In genomic region chr15:88986949-88987589, GRCh38 we compare ENCODE assay signal across 20 cellular contexts.
DNase-seq lines count a peak whose midpoint lies in the region; ATAC-seq and TF ChIP-seq lines count a peak whose summit lies in the region.
"Had no signal": no experiment of that assay in that cellular context is flagged by ENCODE, and none has a peak within 500 bp of the region (broad histone marks: within the 10 kb centered on the region; RNA-seq: fewer than 3 reads in every experiment).

No MANE protein-coding gene starts in this region.

- CTCF ChIA-PET in PC-3 (lab: Charles Lee) (no interaction called here), HEK293T (lab: Yijun Ruan, JAX) (interaction anchor here (1.0 kb wide), 1 partner anchor 82 kb away, joined by 3 read pairs; no protein-coding TSS in a partner anchor)

- H3K4me3 ChIP-seq in PC-3 (ENCODE audit: low read length), result no peak overlapping the region
- H3K4me3 ChIP-seq in iPS-15b (ENCODE audit: low read depth, low read length), result peak overlapping the region; percentile 16
- no peak overlapping the region for H3K4me3 ChIP-seq in left lung
- H3K4me3 ChIP-seq in heart right ventricle, result no peak overlapping the region
- H3K4me3 ChIP-seq: lower lobe of right lung, PC-9, thyroid gland had no signal

- WGBS in heart right ventricle, 2 donors, result 84 to 85% methylated on average over 11 of the region's 11 CpGs

- H3K9me2 ChIP-seq in PC-3 (replicated peaks; ENCODE audit: low read length), result no peaks in the 10 kb centered on the region

- ATAC-seq in PC-3, result no peak
- no peak for ATAC-seq in left lung
- ATAC-seq in GM21717 (IDR thresholded peaks at IDR 0.05; ENCODE audit: unreplicated experiment), result no peak
- no peak for ATAC-seq in heart right ventricle
- ATAC-seq: activated naive CD4-positive, alpha-beta T cell treated with anti-CD3 and anti-CD28 coated beads, Interleukin-2, amount 50 U/mL, for 72 hours had no signal

- H3K4me1 ChIP-seq in PC-3 (ENCODE audit: insufficient read depth, low read length) (peaks cover 45% of the 10 kb centered on the region), iPS-15b (ENCODE audit: control insufficient read depth, insufficient read depth, low read length) (peaks cover 50% of the 10 kb centered on the region), left lung (no peaks in the 10 kb centered on the region), heart right ventricle (peaks cover 5 to 18% (median 15%) of the 10 kb centered on the region in 9 donors)
- H3K4me1 ChIP-seq: lower lobe of right lung had no signal

- TF ChIP-seq CTCF in PC-3 (conservative IDR thresholded peaks at IDR 0.05; ENCODE audit: low read depth, low read length) (no peak), left lung (IDR thresholded peaks at IDR 0.05) (no peak), heart right ventricle (IDR thresholded peaks at IDR 0.05) (no peak)

- H3K9ac ChIP-seq in PC-3 (ENCODE audit: low read length) (no peak overlapping the region), iPS-15b (ENCODE audit: low read depth, low read length) (peak overlapping the region; percentile 82)

- intact Hi-C loops in PC-3 (cut with micrococcal nuclease) (no loop called here), left lung (cut with DNase I) (no loop called here), heart right ventricle (cut with DNase I) (no loop called here)

- peak; percentile 26 for DNase-seq in NCI-H82 (lab: John Stamatoyannopoulos, UW)
- DNase-seq in NCI-H82 treated with DMSO at 0.1 percent for 48 hours (lab: John Stamatoyannopoulos, UW; ENCODE audit: unreplicated experiment), result no peak
- DNase-seq in PC-3, result no peak
- DNase-seq in left lung, result no peak
- DNase-seq in HEK293T (ENCODE audit: extremely low spot score), result no peak
- DNase-seq in heart right ventricle, result no peak
- DNase-seq: aorta; DMS79 treated with DMSO at 0.1 percent for 48 hours; head of caudate nucleus; Karpas-422; lower lobe of right lung; NCI-H1930; PC-9; SIG-M5; stimulated activated CD4-positive, alpha-beta T cell treated with anti-CD3 and anti-CD28 coated beads, Interleukin-2, amount 100 ng/mL, for 48 hours; stimulated activated naive CD4-positive, alpha-beta T cell; thyroid gland had no signal

- H3K27me3 ChIP-seq in PC-3 (ENCODE audit: low read length) (no peaks in the 10 kb centered on the region), iPS-15b (ENCODE audit: control insufficient read depth, insufficient read depth, low read length) (no peaks in the 10 kb centered on the region), left lung (no peaks in the 10 kb centered on the region), heart right ventricle (no peaks in the 10 kb centered on the region)
- H3K27me3 ChIP-seq: thyroid gland had no signal

- peak overlapping the region; percentile 21 for H3K4me2 ChIP-seq in PC-3 (ENCODE audit: low read length)
- H3K4me2 ChIP-seq: PC-9 had no signal

- H4K20me1 ChIP-seq in PC-3 (ENCODE audit: low read length), result no peaks in the 10 kb centered on the region

- H3F3A ChIP-seq in PC-3 (ENCODE audit: low read length, unreplicated experiment), result no peaks in the 10 kb centered on the region

- H3K27ac ChIP-seq in PC-3 (ENCODE audit: low read length) (no peak overlapping the region), left lung (no peak overlapping the region), heart right ventricle (no peak overlapping the region)
- H3K27ac ChIP-seq: lower lobe of right lung, PC-9, thyroid gland had no signal

- H3K36me3 ChIP-seq in PC-3 (ENCODE audit: low read depth, low read length) (no peaks in the 10 kb centered on the region), iPS-15b (ENCODE audit: control insufficient read depth, insufficient read depth, low read length) (no peaks in the 10 kb centered on the region), left lung (no peaks in the 10 kb centered on the region), heart right ventricle (no peaks in the 10 kb centered on the region)
- H3K36me3 ChIP-seq: lower lobe of right lung, thyroid gland had no signal

- no peaks in the 10 kb centered on the region for H3K79me2 ChIP-seq in PC-3 (ENCODE audit: low read length)

- POLR2A ChIA-PET in PC-3 (lab: Charles Lee; ENCODE audit: unreplicated experiment), result no interaction called here
- POLR2A ChIA-PET in HEK293T (lab: Yijun Ruan, JAX), result interaction anchor here (0.6 to 0.9 kb wide), 2 partner anchors 76 to 471 kb away, joined by 3 read pairs; no protein-coding TSS in a partner anchor

- H3K9me3 ChIP-seq in PC-3 (ENCODE audit: low read length), result no peaks in the 10 kb centered on the region
- H3K9me3 ChIP-seq in iPS-15b (ENCODE audit: control insufficient read depth, insufficient read depth, low read length), result no peaks in the 10 kb centered on the region
- H3K9me3 ChIP-seq in left lung, result no peaks in the 10 kb centered on the region
- no peaks in the 10 kb centered on the region for H3K9me3 ChIP-seq in heart right ventricle
- H3K9me3 ChIP-seq: lower lobe of right lung, thyroid gland had no signal

- no peak overlapping the region for H2AFZ ChIP-seq in PC-3 (ENCODE audit: low read length)
- H2AFZ ChIP-seq: PC-9 had no signal

- BruUV-seq in PC-3 (replicated peaks; lab: Mats Ljungman, UMichigan), result no TSS peak

TF ChIP-seq in HEK293T, 16 proteins besides CTCF, POLR2A, EP300 and RAD21:
- TF ChIP-seq CTBP1 (IDR thresholded peaks at IDR 0.05; ENCODE audit: borderline replicate concordance) (no peak), TARDBP (IDR thresholded peaks at IDR 0.05) (no peak), ZNF384 (IDR thresholded peaks at IDR 0.05) (no peak), BHLHE40 (IDR thresholded peaks at IDR 0.05; ENCODE audit: borderline replicate concordance) (no peak)
